ENCODE assay signal across 8 cellular contexts in the genomic region with DNA sequence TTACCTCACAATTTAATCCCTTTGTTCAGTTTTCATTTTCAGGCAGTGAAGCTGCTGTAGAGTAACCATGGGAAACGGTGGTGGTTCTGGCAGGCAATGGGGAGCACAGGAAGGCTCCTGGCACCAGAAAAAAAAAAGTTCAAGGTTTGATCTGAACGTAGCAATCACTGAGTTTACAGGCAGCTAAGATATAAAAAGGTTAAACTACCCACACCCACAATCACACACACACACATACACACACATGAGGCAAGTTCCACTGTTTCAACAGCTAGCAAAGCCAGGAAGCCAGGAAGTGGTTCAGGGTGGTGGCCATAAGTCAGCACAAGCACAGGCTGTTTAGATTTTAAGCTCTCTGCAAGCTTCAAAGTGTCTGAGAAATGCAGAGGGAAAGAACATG. TPM values are rescaled to one million over a fixed set of nuclear protein-coding genes. Genes with fewer than 3 reads are reported as not detected.
DNase-seq lines count a peak whose midpoint lies in the region; TF ChIP-seq lines count a peak whose summit lies in the region.

TSS of gene SULT1B1 (minus strand) at position 166 of the 400 bp plus-strand sequence. CDS start 5,403 bp downstream, outside the sequence.

- H3K4me3 ChIP-seq in fibroblast of lung (replicated peaks in 1 of 4; ENCODE audit: control extremely low read depth in 1 of 4, insufficient read depth in 1 of 4, low read depth in 3 of 4, low read length in 4 of 4) (peak within 1 kb of the TSS in 1 of 4 experiments; percentile 37), smooth muscle cell (peak within 1 kb of the TSS; percentile 38), uterus (no peak within 1 kb of the TSS)

- no peaks in the 10 kb centered on the region for H3K79me2 ChIP-seq in fibroblast of lung (ENCODE audit: control insufficient read depth, insufficient read depth, low read length)
- no peaks in the 10 kb centered on the region for H3K79me2 ChIP-seq in smooth muscle cell (ENCODE audit: low read depth)

- DNase-seq in LHCN-M2 (ENCODE audit: low read depth) (peak; percentile 49), fibroblast of lung (ENCODE audit: low read depth in 2 of 2) (peak; percentile 56 to 88), smooth muscle cell (lab: John Stamatoyannopoulos, UW; ENCODE audit: unreplicated experiment) (no peak), erythroblast (lab: John Stamatoyannopoulos, UW) (no peak), uterus (no peak), hypothalamus (lab: John Stamatoyannopoulos, UW) (no peak), epidermal melanocyte (ENCODE audit: insufficient read length, low spot score) (no peak)
- peak; percentile 67 for DNase-seq in activated CD4-positive, alpha-beta memory T cell treated with anti-CD3 and anti-CD28 coated beads, Interleukin-2, amount 10 ng/mL, durations not matched to agents 7 days and 5 days

- intact Hi-C loops in uterus (cut with DNase I; ENCODE audit: low total_unique reads) = no loop called here

- no peak within 1 kb of the TSS for H3K27ac ChIP-seq in fibroblast of lung (ENCODE audit: insufficient read depth, low read length)
- H3K27ac ChIP-seq in smooth muscle cell (ENCODE audit: low read depth) = no peak within 1 kb of the TSS
- H3K27ac ChIP-seq in uterus = no peak within 1 kb of the TSS

- 76% methylated on average over 2 of the region's 2 CpGs for WGBS in smooth muscle cell (ENCODE audit: low lambda C conversion rate)

- H3K9ac ChIP-seq in fibroblast of lung (ENCODE audit: insufficient read depth, low read length) = no peak within 1 kb of the TSS
- no peak within 1 kb of the TSS for H3K9ac ChIP-seq in smooth muscle cell (ENCODE audit: low read depth)

- no peaks in the 10 kb centered on the region for H3K36me3 ChIP-seq in fibroblast of lung (ENCODE audit: control insufficient read depth, insufficient read depth, low read length)
- no peaks in the 10 kb centered on the region for H3K36me3 ChIP-seq in smooth muscle cell (ENCODE audit: low read depth)
- no peaks in the 10 kb centered on the region for H3K36me3 ChIP-seq in uterus

- no peaks in the 10 kb centered on the region for H3K9me3 Mint-ChIP-seq in activated CD4-positive, alpha-beta memory T cell treated with anti-CD3 and anti-CD28 coated beads, Interleukin-2, amount 10 ng/mL, durations not matched to agents 7 days and 5 days

- no peak for TF ChIP-seq CTCF in fibroblast of lung (conservative IDR thresholded peaks at IDR 0.05 in 1 of 2, IDR thresholded peaks at IDR 0.05 in 1 of 2; ENCODE audit: low read depth in 1 of 2, low read length in 2 of 2)
- no peak for TF ChIP-seq CTCF in smooth muscle cell (IDR thresholded peaks at IDR 0.05; ENCODE audit: borderline replicate concordance, insufficient read depth, poor library complexity, severe bottlenecking)
- no peak for TF ChIP-seq CTCF in uterus (IDR thresholded peaks at IDR 0.05)

- H3K4me1 ChIP-seq in fibroblast of lung (ENCODE audit: control insufficient read depth, extremely low read depth, insufficient read depth, low read length) (no peaks in the 10 kb centered on the region), smooth muscle cell (ENCODE audit: low read depth) (no peaks in the 10 kb centered on the region), uterus (no peaks in the 10 kb centered on the region)

- POLR2A ChIA-PET in activated CD4-positive, alpha-beta memory T cell treated with anti-CD3 and anti-CD28 coated beads, Interleukin-2, amount 10 ng/mL, durations not matched to agents 7 days and 5 days (lab: Charles Lee) = interaction anchor here (1.1 kb wide), 1 partner anchor 108 kb away, joined by 3 read pairs; no protein-coding TSS in a partner anchor

- H3K36me3 Mint-ChIP-seq in activated CD4-positive, alpha-beta memory T cell treated with anti-CD3 and anti-CD28 coated beads, Interleukin-2, amount 10 ng/mL, durations not matched to agents 7 days and 5 days (ENCODE audit: low read depth) = peaks cover 5% of the 10 kb centered on the region

- H4K20me1 ChIP-seq in fibroblast of lung (ENCODE audit: control insufficient read depth, extremely low read depth, insufficient read depth, low read length) (no peaks in the 10 kb centered on the region), smooth muscle cell (ENCODE audit: low read depth) (no peaks in the 10 kb centered on the region)

- H2AFZ ChIP-seq in fibroblast of lung (ENCODE audit: low read length) = peak within 1 kb of the TSS; percentile 41
- H2AFZ ChIP-seq in smooth muscle cell (ENCODE audit: low read depth) = peak within 1 kb of the TSS; percentile 51

- H3K27me3 ChIP-seq in fibroblast of lung (ENCODE audit: control insufficient read depth, insufficient read depth, low read length) (no peaks in the 10 kb centered on the region), smooth muscle cell (ENCODE audit: low read depth) (no peaks in the 10 kb centered on the region), uterus (no peaks in the 10 kb centered on the region)

- TF ChIP-seq POLR2A in erythroblast (IDR thresholded peaks at IDR 0.05; ENCODE audit: low read length) = no peak
- no peak for TF ChIP-seq POLR2A in uterus (IDR thresholded peaks at IDR 0.05)

- no peaks in the 10 kb centered on the region for H3K27me3 Mint-ChIP-seq in activated CD4-positive, alpha-beta memory T cell treated with anti-CD3 and anti-CD28 coated beads, Interleukin-2, amount 10 ng/mL, durations not matched to agents 7 days and 5 days

- H3K9me3 ChIP-seq in fibroblast of lung (ENCODE audit: control insufficient read depth, insufficient read depth, low read depth, low read length) (no peaks in the 10 kb centered on the region), smooth muscle cell (replicated peaks; ENCODE audit: low read depth) (no peaks in the 10 kb centered on the region), uterus (no peaks in the 10 kb centered on the region)

- no peaks in the 10 kb centered on the region for H3F3A ChIP-seq in smooth muscle cell (ENCODE audit: low read depth)

- peak within 1 kb of the TSS; percentile 69 for H3K4me3 Mint-ChIP-seq in activated CD4-positive, alpha-beta memory T cell treated with anti-CD3 and anti-CD28 coated beads, Interleukin-2, amount 10 ng/mL, durations not matched to agents 7 days and 5 days

- H3K4me2 ChIP-seq in fibroblast of lung (ENCODE audit: extremely low read depth, insufficient read depth, low read length) (peak within 1 kb of the TSS; percentile 13), smooth muscle cell (no peak within 1 kb of the TSS)

- CTCF ChIA-PET in activated CD4-positive, alpha-beta memory T cell treated with anti-CD3 and anti-CD28 coated beads, Interleukin-2, amount 10 ng/mL, durations not matched to agents 7 days and 5 days (lab: Charles Lee) = interaction anchor here (2.6 kb wide), 1 partner anchor 63 kb away, joined by 7 read pairs; no protein-coding TSS in a partner anchor

- H3K27ac Mint-ChIP-seq in activated CD4-positive, alpha-beta memory T cell treated with anti-CD3 and anti-CD28 coated beads, Interleukin-2, amount 10 ng/mL, durations not matched to agents 7 days and 5 days = peak within 1 kb of the TSS; percentile 92

- H3K4me1 Mint-ChIP-seq in activated CD4-positive, alpha-beta memory T cell treated with anti-CD3 and anti-CD28 coated beads, Interleukin-2, amount 10 ng/mL, durations not matched to agents 7 days and 5 days = peaks cover 22% of the 10 kb centered on the region

RNA-seq across cellular contexts. Expression of gene SULT1B1, which starts in this region (rescaled TPM):
- 0.17 and 0.58 TPM in 2 replicates for total RNA-seq in LHCN-M2 (2014; rRNA removed)
- polyA plus RNA-seq in LHCN-M2 (2012) = 0.01 TPM
- 1 to 10 TPM; 3.7 to 3.9 TPM for total RNA-seq in activated CD4-positive, alpha-beta memory T cell treated with anti-CD3 and anti-CD28 coated beads, Interleukin-2, amount 10 ng/mL, durations not matched to agents 7 days and 5 days
- total RNA-seq in fibroblast of lung = not detected in 2 replicates
- polyA plus RNA-seq in fibroblast of lung = 0.03 and 0.05 TPM in 2 replicates
- 0.02 and 0.15 TPM in 2 replicates for polyA plus RNA-seq in fibroblast of lung (2012)
- not detected in 2 replicates for polyA minus RNA-seq in fibroblast of lung (ENCODE audit: low replicate concordance)
- total RNA-seq in smooth muscle cell = 0.13 TPM in 1 of 2 replicates, not detected in the other
- 0.02 TPM in 1 of 2 replicates, not detected in the other for polyA plus RNA-seq in smooth muscle cell
- 1 to 10 TPM in 3 of 4 donors, under 1 TPM in 1; 0.51 to 2.4 (median 2.2) TPM for total RNA-seq in uterus

Comparison
In these comparisons a context has a peak if more than half of its experiments do, and no peak if none do; other contexts are left out.
1. Peak in DNase-seq in LHCN-M2; RNA of the gene not detected or under 1 TPM.
2. Peak in DNase-seq and H3K4me2 ChIP-seq in fibroblast of lung; RNA of the gene not detected or under 1 TPM.